28 cellular contexts compared by ENCODE assay signal in the genomic region with DNA sequence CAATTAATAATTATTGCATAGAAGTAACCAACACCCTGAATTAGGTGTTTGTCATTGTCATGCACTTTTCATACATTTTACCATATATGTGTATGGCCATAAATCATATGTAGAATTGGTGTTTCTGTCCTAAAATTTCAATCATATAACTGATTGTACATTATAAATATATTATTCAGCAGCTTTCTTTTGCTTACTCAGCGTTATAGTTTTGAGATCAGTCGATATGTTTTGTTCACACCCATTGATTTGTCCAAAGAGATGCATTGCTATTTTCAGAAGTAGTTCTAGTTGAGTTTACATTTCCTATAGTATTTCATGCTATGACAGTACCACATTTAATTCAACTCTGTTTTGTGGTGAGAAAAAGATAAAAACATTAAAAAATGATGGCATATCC.
"Had no signal": no experiment of that assay in that cellular context is flagged by ENCODE, and none has a peak within 500 bp of the region (broad histone marks: within the 10 kb centered on the region; RNA-seq: fewer than 3 reads in every experiment).

No MANE protein-coding gene starts in this region.

- H3K27ac ChIP-seq: neural progenitor cell, ovary, parathyroid adenoma, psoas muscle, skin epidermis, spleen, suprapubic skin, testis, tibial artery, transverse colon, upper lobe of right lung, uterus had no signal

- H3K4me3 ChIP-seq: neural progenitor cell, ovary, psoas muscle, skin epidermis, smooth muscle cell, spleen, suprapubic skin, testis, tibial artery, transverse colon, upper lobe of right lung, uterus had no signal

- H3K4me1 ChIP-seq: neural progenitor cell, parathyroid adenoma, psoas muscle, suprapubic skin, testis, tibial artery, transverse colon, upper lobe of right lung, uterus had no signal

- H3K9ac ChIP-seq: neural progenitor cell, parathyroid adenoma had no signal

- H3K9me3 ChIP-seq: ovary, psoas muscle, spleen, suprapubic skin, testis, tibial artery, transverse colon, upper lobe of right lung, uterus had no signal

- H3K36me3 ChIP-seq: neural progenitor cell, ovary, spleen, suprapubic skin, tibial artery, transverse colon, upper lobe of right lung, uterus had no signal

- DNase-seq: natural killer cell; occipital lobe; ovary; posterior cingulate gyrus; psoas muscle; right cardiac atrium; spleen; stimulated activated CD4-positive, alpha-beta T cell treated with anti-CD3 and anti-CD28 coated beads, Interleukin-12 subunit alpha, Interleukin-12 subunit beta, amount 100 ng/mL, for 4 hours; stimulated activated CD4-positive, alpha-beta T cell treated with anti-CD3 and anti-CD28 coated beads, Interleukin-1b, Interleukin-23, amount 100 ng/mL, for 48 hours; stimulated activated CD4-positive, alpha-beta T cell treated with anti-CD3 and anti-CD28 coated beads, Interleukin-4, amount 100 ng/mL, for 1 hour; stimulated activated CD4-positive, alpha-beta T cell treated with anti-CD3 and anti-CD28 coated beads, Interleukin-4, amount 100 ng/mL, for 4 hours; stimulated activated CD8-positive, alpha-beta memory T cell treated with anti-CD3 and anti-CD28 coated beads, Interleukin-4, amount 100 ng/mL, for 48 hours; stimulated activated naive CD4-positive, alpha-beta T cell; stimulated activated naive CD8-positive, alpha-beta T cell treated with anti-CD3 and anti-CD28 coated beads, Interleukin-15, amount 100 ng/mL, for 72 hours; stimulated activated naive CD8-positive, alpha-beta T cell treated with anti-CD3 and anti-CD28 coated beads, Interleukin-15, Interleukin-2, amounts not matched to agents 100 U/mL and 50 U/mL, for 24 hours; substantia nigra; testis; tibial artery; transverse colon; upper lobe of right lung; uterus had no signal

- H3K4me2 ChIP-seq: neural progenitor cell, smooth muscle cell had no signal

- H2AFZ ChIP-seq: neural progenitor cell, parathyroid adenoma had no signal

- H3K27me3 ChIP-seq: neural progenitor cell, ovary, suprapubic skin, testis, upper lobe of right lung, uterus had no signal

- H3K79me2 ChIP-seq: parathyroid adenoma had no signal

- ATAC-seq: natural killer cell; psoas muscle; right cardiac atrium; sciatic nerve; stimulated activated memory B cell treated with anti-CD40 and anti-IgM and Interleukin-4, amounts not matched to agents 10 μg/mL and 1 μg/mL and 100 μg/mL, for 72 hours; stimulated activated naive CD8-positive, alpha-beta T cell treated with anti-CD3 and anti-CD28 coated beads, Interleukin-15, amount 100 ng/mL, for 72 hours; stimulated activated naive CD8-positive, alpha-beta T cell treated with anti-CD3 and anti-CD28 coated beads, Interleukin-15, Interleukin-2, amounts not matched to agents 100 U/mL and 50 U/mL, for 24 hours; upper lobe of right lung had no signal
